ENCODE assay signal across 9 cellular contexts in the genomic region with DNA sequence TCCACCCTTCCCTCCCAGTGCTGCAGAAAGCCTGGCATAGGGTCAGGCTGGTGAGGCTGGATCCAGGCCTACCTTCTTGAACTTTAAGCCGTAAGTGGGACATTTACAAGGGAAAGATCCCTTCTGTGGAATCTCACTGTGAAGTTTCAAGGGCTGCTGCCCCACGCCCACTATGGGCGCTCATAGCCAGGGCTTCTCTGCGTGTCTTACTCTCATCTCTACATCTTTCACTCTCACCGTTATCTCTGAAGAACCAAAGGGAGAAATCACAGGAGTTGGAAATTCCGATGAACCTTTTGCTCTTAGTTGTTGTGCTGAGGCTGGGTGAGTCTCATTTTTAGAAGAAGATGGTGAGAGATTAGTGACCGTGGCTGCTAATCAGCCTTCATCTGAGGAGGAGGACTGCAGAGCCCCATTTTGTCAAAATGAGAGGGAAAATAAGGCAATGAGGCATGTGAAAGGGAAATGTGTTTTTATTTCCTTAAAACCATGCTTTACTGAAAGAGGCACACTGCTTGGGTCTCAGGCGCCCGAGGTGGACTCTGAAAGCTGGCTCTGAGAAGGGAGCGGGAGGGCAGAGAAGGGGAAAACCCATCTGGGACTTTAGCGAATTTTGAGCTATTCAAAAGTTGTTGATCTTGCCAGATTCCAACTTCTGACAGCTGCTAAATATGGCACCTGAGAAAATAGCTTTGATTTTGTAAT.
DNase-seq lines count a peak whose midpoint lies in the region; ATAC-seq and TF ChIP-seq lines count a peak whose summit lies in the region.
"Had no signal": no experiment of that assay in that cellular context is flagged by ENCODE, and none has a peak within 500 bp of the region (broad histone marks: within the 10 kb centered on the region; RNA-seq: fewer than 3 reads in every experiment).

No MANE protein-coding gene starts in this region.

- H3K36me3 ChIP-seq in Panc1 (ENCODE audit: control insufficient read depth, insufficient read depth, low read length), result no peaks in the 10 kb centered on the region
- no peaks in the 10 kb centered on the region for H3K36me3 ChIP-seq in brain microvascular endothelial cell (replicated peaks)
- H3K36me3 ChIP-seq in smooth muscle cell (ENCODE audit: low read depth), result no peaks in the 10 kb centered on the region
- no peaks in the 10 kb centered on the region for H3K36me3 ChIP-seq in adrenal gland (replicated peaks in 1 of 2)
- H3K36me3 ChIP-seq: right lobe of liver had no signal

- H3K27ac ChIP-seq in Panc1 (ENCODE audit: low read length) (peak overlapping the region; percentile 54; the same call in 1 of the 2 replicates), brain microvascular endothelial cell (peak overlapping the region; percentile 27), smooth muscle cell (ENCODE audit: low read depth) (no peak overlapping the region), adrenal gland (no peak overlapping the region), substantia nigra (ENCODE audit: low read depth, low read length, poor library complexity, severe bottlenecking) (no peak overlapping the region)
- H3K27ac ChIP-seq: right lobe of liver had no signal

- H3K4me1 ChIP-seq in Panc1 (ENCODE audit: control insufficient read depth, insufficient read depth, low read length) (no peaks in the 10 kb centered on the region), smooth muscle cell (ENCODE audit: low read depth) (peaks cover 8% of the 10 kb centered on the region), adrenal gland (replicated peaks in 1 of 2) (no peaks in the 10 kb centered on the region)
- H3K4me1 ChIP-seq: right lobe of liver had no signal

- H3K9me3 ChIP-seq in Panc1 (ENCODE audit: control insufficient read depth, insufficient read depth, low read depth, low read length) (no peaks in the 10 kb centered on the region), smooth muscle cell (replicated peaks; ENCODE audit: low read depth) (no peaks in the 10 kb centered on the region), adrenal gland (replicated peaks in 1 of 3) (no peaks in the 10 kb centered on the region)
- H3K9me3 ChIP-seq: right lobe of liver had no signal

- intact Hi-C loops in Panc1 (cut with micrococcal nuclease; ENCODE audit: unreplicated experiment) (loop anchor here (2.0 kb wide), 2 partner anchors 291 to 1059 kb away; no protein-coding TSS in a partner anchor), adrenal gland (cut with DNase I) (loop anchor here (2.0 to 10.0 kb wide), 3 partner anchors 1057 to 1239 kb away; no protein-coding TSS in a partner anchor)

- peaks cover 7% of the 10 kb centered on the region for H3F3A ChIP-seq in smooth muscle cell (ENCODE audit: low read depth)

- peak overlapping the region; percentile 19 for H3K4me2 ChIP-seq in smooth muscle cell

- POLR2A ChIA-PET in Panc1 (lab: Charles Lee), result no interaction called here

- no peak overlapping the region for H3K9ac ChIP-seq in smooth muscle cell (ENCODE audit: low read depth)

- H3K27me3 ChIP-seq in Panc1 (ENCODE audit: control insufficient read depth, insufficient read depth, low read length) (no peaks in the 10 kb centered on the region), brain microvascular endothelial cell (replicated peaks) (no peaks in the 10 kb centered on the region), smooth muscle cell (ENCODE audit: low read depth) (no peaks in the 10 kb centered on the region), adrenal gland (no peaks in the 10 kb centered on the region)
- H3K27me3 ChIP-seq: right lobe of liver had no signal

- H2AFZ ChIP-seq in smooth muscle cell (ENCODE audit: low read depth), result peak overlapping the region; percentile 26

- no TSS peak for BruUV-seq in Panc1 (replicated peaks; lab: Mats Ljungman, UMichigan)

- ATAC-seq in Panc1 (no peak), GM21619 (IDR thresholded peaks at IDR 0.05; ENCODE audit: unreplicated experiment) (no peak)

- H4K20me1 ChIP-seq in smooth muscle cell (ENCODE audit: low read depth), result no peaks in the 10 kb centered on the region

- H3K4me3 ChIP-seq in Panc1 (ENCODE audit: low read depth in 2 of 2, low read length in 2 of 2), result no peak overlapping the region
- H3K4me3 ChIP-seq in brain microvascular endothelial cell (ENCODE audit: low read depth, low read length), result no peak overlapping the region
- no peak overlapping the region for H3K4me3 ChIP-seq in smooth muscle cell
- H3K4me3 ChIP-seq in adrenal gland, result no peak overlapping the region
- H3K4me3 ChIP-seq: right lobe of liver had no signal

- WGBS in smooth muscle cell (ENCODE audit: low lambda C conversion rate), result 61% methylated on average over 11 of the region's 11 CpGs
- WGBS in adrenal gland, 4 donors, result 67 to 78% (median 74%) methylated on average over 11 of the region's 11 CpGs

- in situ Hi-C loops in Panc1 (cut with HindIII; ENCODE audit: low pct_unique_long_range_greater_than_20kb, low sequenced_read_pairs) (no loop called here), brain microvascular endothelial cell (cut with HindIII; ENCODE audit: low pct_ligation_motif_present, low sequenced_read_pairs) (loop anchor here (25.0 kb wide), 1 partner anchor 277 kb away; no protein-coding TSS in a partner anchor)

- CTCF ChIA-PET in Panc1 (lab: Charles Lee), result interaction anchor here (0.8 to 1.3 kb wide), 8 partner anchors 13 to 1238 kb away, joined by 3 to 7 read pairs (median 4); no protein-coding TSS in a partner anchor

- no peaks in the 10 kb centered on the region for H3K79me2 ChIP-seq in smooth muscle cell (ENCODE audit: low read depth)

- no peak for TF ChIP-seq POLR2A in adrenal gland (IDR thresholded peaks at IDR 0.05)

- no peak for TF ChIP-seq CTCF in Panc1 (IDR thresholded peaks at IDR 0.05)
- TF ChIP-seq CTCF in brain microvascular endothelial cell (IDR thresholded peaks at IDR 0.05; ENCODE audit: low read depth, low read length, missing control alignments), result no peak
- TF ChIP-seq CTCF in smooth muscle cell (IDR thresholded peaks at IDR 0.05; ENCODE audit: borderline replicate concordance, insufficient read depth, poor library complexity, severe bottlenecking), result no peak
- no peak for TF ChIP-seq CTCF in adrenal gland (IDR thresholded peaks at IDR 0.05)

- DNase-seq in activated effector memory CD4-positive, alpha-beta T cell treated with anti-CD3 and anti-CD28 coated beads, Interleukin-2, amount 50 U/mL, for 16 hours, result peak; percentile 70
- DNase-seq in activated effector memory CD4-positive, alpha-beta T cell treated with Interleukin-2 at 50 U/mL for 16 hours, result no peak
- DNase-seq in Panc1 (ENCODE audit: low read depth, low spot score), result no peak
- no peak for DNase-seq in brain microvascular endothelial cell
- no peak for DNase-seq in smooth muscle cell (lab: John Stamatoyannopoulos, UW; ENCODE audit: unreplicated experiment)
- no peak for DNase-seq in adrenal gland
- DNase-seq in substantia nigra (lab: John Stamatoyannopoulos, UW), result no peak

Comparison
In these comparisons a context has a peak if more than half of its experiments do, and no peak if none do; other contexts are left out.
1. H3K27ac ChIP-seq: peak in Panc1 (single experiment) and brain microvascular endothelial cell (single experiment); none in smooth muscle cell (single experiment), adrenal gland (0 of 5) and substantia nigra (single experiment).